2 cellular contexts compared by ENCODE assay signal in the genomic region with DNA sequence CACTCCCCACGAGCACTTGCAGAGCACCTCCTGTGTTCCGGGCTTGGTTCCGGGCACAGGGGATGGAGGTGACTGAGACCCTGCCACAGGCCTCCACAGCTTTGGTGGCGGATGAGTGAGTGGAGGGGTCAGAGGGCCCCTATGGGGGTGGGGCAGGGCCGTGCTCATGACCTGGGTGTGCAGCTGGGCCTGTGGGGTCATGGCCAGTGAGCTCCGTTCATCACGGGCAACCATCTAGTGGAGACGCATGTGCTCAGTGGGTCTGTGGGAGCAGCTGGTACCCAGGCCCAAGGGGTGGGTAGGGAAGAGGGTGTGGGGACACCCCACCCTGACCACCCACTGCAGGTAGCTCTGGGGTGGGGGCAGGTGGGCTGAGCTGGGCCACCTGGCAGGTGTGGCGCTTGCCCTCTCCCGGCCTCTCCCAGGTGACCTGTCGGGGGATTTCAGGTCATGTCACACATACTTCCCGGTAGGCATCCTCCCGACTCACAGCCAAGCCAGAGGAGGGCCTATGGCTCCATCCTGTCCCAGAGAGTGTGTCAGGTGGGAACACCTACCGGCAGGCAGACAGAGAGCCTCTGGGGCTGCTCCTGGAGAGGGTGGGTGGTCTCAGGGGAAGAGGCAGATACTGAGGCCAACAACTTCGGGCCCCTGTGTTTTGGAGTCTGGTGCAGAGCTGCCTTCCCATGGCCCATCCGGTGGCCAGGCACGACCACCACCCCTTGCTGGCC.
TF ChIP-seq lines count a peak whose summit lies in the region.

No MANE protein-coding gene starts in this region.

TF ChIP-seq in A549, 52 proteins besides CTCF, POLR2A, EP300 and RAD21:
- no peak for TF ChIP-seq HEYL (CRISPR knock-in tag; IDR thresholded peaks at IDR 0.05)
- no peak for TF ChIP-seq BHLHE40 (IDR thresholded peaks at IDR 0.05; ENCODE audit: low read depth, low read length)
- TF ChIP-seq, protein P1, sequence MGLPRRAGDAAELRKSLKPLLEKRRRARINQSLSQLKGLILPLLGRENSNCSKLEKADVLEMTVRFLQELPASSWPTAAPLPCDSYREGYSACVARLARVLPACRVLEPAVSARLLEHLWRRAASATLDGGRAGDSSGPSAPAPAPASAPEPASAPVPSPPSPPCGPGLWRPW (IDR thresholded peaks at IDR 0.05) = no peak
- TF ChIP-seq FOSB (CRISPR knock-in tag; IDR thresholded peaks at IDR 0.05) = no peak
- no peak for TF ChIP-seq NPAS2 (CRISPR knock-in tag; IDR thresholded peaks at IDR 0.05; ENCODE audit: borderline replicate concordance)
- TF ChIP-seq TFCP2L1 (CRISPR knock-in tag; IDR thresholded peaks at IDR 0.05) = no peak
- TF ChIP-seq USF2 (IDR thresholded peaks at IDR 0.05) = no peak
- no peak for TF ChIP-seq PBX3 (IDR thresholded peaks at IDR 0.05)
- TF ChIP-seq FOXS1 (CRISPR knock-in tag; IDR thresholded peaks at IDR 0.05) = no peak
- no peak for TF ChIP-seq ZFP36 (IDR thresholded peaks at IDR 0.05; ENCODE audit: borderline replicate concordance, partially characterized antibody)
- no peak for TF ChIP-seq ZC3H11A (IDR thresholded peaks at IDR 0.05)
- TF ChIP-seq CEBPB (IDR thresholded peaks at IDR 0.05) = no peak
- TF ChIP-seq, protein P2, sequence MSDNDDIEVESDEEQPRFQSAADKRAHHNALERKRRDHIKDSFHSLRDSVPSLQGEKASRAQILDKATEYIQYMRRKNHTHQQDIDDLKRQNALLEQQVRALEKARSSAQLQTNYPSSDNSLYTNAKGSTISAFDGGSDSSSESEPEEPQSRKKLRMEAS (IDR thresholded peaks at IDR 0.05) = no peak
- TF ChIP-seq RNF2 (IDR thresholded peaks at IDR 0.05; ENCODE audit: borderline replicate concordance, low read depth) = no peak
- no peak for TF ChIP-seq MAZ (IDR thresholded peaks at IDR 0.05; ENCODE audit: borderline replicate concordance, low read depth, low read length)
- no peak for TF ChIP-seq CHD4 (IDR thresholded peaks at IDR 0.05; ENCODE audit: borderline replicate concordance)
- no peak for TF ChIP-seq NR3C1 (IDR thresholded peaks at IDR 0.05)
- no peak for TF ChIP-seq SREBF2 (IDR thresholded peaks at IDR 0.05)
- TF ChIP-seq, protein P3, sequence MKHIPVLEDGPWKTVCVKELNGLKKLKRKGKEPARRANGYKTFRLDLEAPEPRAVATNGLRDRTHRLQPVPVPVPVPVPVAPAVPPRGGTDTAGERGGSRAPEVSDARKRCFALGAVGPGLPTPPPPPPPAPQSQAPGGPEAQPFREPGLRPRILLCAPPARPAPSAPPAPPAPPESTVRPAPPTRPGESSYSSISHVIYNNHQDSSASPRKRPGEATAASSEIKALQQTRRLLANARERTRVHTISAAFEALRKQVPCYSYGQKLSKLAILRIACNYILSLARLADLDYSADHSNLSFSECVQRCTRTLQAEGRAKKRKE (CRISPR knock-in tag; IDR thresholded peaks at IDR 0.05; ENCODE audit: low read depth) = no peak
- TF ChIP-seq CBX8 (IDR thresholded peaks at IDR 0.05) = no peak

TF ChIP-seq in H1, 55 proteins besides CTCF, POLR2A, EP300 and RAD21:
- no peak for TF ChIP-seq HDAC6 (IDR thresholded peaks at IDR 0.05; ENCODE audit: low read depth, low read length)
- TF ChIP-seq, protein P2 (IDR thresholded peaks at IDR 0.05) = no peak
- no peak for TF ChIP-seq EZH2 (IDR thresholded peaks at IDR 0.05; ENCODE audit: low read depth, low read length, severe bottlenecking)
- no peak for TF ChIP-seq TBP (IDR thresholded peaks at IDR 0.05; ENCODE audit: low read depth, low read length)
- no peak for TF ChIP-seq NANOG (IDR thresholded peaks at IDR 0.05; ENCODE audit: insufficient read depth, low read depth, low read length, poor library complexity, severe bottlenecking)
- no peak for TF ChIP-seq SIX5 (IDR thresholded peaks at IDR 0.05; ENCODE audit: low read depth, low read length)
- TF ChIP-seq MAFK (IDR thresholded peaks at IDR 0.05; ENCODE audit: low read depth, low read length) = no peak
- TF ChIP-seq CEBPB (IDR thresholded peaks at IDR 0.05; ENCODE audit: low read depth, low read length) = no peak
- no peak for TF ChIP-seq SP1 (IDR thresholded peaks at IDR 0.05; ENCODE audit: low read depth, low read length)
- no peak for TF ChIP-seq TEAD4 (IDR thresholded peaks at IDR 0.05; ENCODE audit: low read depth, low read length)
- TF ChIP-seq CHD1 (IDR thresholded peaks at IDR 0.05; ENCODE audit: low read depth, low read length) = no peak
- TF ChIP-seq PHF8 (conservative IDR thresholded peaks at IDR 0.05; ENCODE audit: low read depth, low read length) = no peak
- TF ChIP-seq BCL11A (IDR thresholded peaks at IDR 0.05; ENCODE audit: low read depth in 2 of 2, low read length in 2 of 2) = no peak
- no peak for TF ChIP-seq SIN3A (conservative IDR thresholded peaks at IDR 0.05 in 1 of 2, IDR thresholded peaks at IDR 0.05 in 1 of 2; ENCODE audit: low read depth in 1 of 2, low read length in 2 of 2)
- TF ChIP-seq JUND (IDR thresholded peaks at IDR 0.05; ENCODE audit: low read length) = no peak
- no peak for TF ChIP-seq CHD2 (IDR thresholded peaks at IDR 0.05; ENCODE audit: low read length)
- TF ChIP-seq, protein P4, sequence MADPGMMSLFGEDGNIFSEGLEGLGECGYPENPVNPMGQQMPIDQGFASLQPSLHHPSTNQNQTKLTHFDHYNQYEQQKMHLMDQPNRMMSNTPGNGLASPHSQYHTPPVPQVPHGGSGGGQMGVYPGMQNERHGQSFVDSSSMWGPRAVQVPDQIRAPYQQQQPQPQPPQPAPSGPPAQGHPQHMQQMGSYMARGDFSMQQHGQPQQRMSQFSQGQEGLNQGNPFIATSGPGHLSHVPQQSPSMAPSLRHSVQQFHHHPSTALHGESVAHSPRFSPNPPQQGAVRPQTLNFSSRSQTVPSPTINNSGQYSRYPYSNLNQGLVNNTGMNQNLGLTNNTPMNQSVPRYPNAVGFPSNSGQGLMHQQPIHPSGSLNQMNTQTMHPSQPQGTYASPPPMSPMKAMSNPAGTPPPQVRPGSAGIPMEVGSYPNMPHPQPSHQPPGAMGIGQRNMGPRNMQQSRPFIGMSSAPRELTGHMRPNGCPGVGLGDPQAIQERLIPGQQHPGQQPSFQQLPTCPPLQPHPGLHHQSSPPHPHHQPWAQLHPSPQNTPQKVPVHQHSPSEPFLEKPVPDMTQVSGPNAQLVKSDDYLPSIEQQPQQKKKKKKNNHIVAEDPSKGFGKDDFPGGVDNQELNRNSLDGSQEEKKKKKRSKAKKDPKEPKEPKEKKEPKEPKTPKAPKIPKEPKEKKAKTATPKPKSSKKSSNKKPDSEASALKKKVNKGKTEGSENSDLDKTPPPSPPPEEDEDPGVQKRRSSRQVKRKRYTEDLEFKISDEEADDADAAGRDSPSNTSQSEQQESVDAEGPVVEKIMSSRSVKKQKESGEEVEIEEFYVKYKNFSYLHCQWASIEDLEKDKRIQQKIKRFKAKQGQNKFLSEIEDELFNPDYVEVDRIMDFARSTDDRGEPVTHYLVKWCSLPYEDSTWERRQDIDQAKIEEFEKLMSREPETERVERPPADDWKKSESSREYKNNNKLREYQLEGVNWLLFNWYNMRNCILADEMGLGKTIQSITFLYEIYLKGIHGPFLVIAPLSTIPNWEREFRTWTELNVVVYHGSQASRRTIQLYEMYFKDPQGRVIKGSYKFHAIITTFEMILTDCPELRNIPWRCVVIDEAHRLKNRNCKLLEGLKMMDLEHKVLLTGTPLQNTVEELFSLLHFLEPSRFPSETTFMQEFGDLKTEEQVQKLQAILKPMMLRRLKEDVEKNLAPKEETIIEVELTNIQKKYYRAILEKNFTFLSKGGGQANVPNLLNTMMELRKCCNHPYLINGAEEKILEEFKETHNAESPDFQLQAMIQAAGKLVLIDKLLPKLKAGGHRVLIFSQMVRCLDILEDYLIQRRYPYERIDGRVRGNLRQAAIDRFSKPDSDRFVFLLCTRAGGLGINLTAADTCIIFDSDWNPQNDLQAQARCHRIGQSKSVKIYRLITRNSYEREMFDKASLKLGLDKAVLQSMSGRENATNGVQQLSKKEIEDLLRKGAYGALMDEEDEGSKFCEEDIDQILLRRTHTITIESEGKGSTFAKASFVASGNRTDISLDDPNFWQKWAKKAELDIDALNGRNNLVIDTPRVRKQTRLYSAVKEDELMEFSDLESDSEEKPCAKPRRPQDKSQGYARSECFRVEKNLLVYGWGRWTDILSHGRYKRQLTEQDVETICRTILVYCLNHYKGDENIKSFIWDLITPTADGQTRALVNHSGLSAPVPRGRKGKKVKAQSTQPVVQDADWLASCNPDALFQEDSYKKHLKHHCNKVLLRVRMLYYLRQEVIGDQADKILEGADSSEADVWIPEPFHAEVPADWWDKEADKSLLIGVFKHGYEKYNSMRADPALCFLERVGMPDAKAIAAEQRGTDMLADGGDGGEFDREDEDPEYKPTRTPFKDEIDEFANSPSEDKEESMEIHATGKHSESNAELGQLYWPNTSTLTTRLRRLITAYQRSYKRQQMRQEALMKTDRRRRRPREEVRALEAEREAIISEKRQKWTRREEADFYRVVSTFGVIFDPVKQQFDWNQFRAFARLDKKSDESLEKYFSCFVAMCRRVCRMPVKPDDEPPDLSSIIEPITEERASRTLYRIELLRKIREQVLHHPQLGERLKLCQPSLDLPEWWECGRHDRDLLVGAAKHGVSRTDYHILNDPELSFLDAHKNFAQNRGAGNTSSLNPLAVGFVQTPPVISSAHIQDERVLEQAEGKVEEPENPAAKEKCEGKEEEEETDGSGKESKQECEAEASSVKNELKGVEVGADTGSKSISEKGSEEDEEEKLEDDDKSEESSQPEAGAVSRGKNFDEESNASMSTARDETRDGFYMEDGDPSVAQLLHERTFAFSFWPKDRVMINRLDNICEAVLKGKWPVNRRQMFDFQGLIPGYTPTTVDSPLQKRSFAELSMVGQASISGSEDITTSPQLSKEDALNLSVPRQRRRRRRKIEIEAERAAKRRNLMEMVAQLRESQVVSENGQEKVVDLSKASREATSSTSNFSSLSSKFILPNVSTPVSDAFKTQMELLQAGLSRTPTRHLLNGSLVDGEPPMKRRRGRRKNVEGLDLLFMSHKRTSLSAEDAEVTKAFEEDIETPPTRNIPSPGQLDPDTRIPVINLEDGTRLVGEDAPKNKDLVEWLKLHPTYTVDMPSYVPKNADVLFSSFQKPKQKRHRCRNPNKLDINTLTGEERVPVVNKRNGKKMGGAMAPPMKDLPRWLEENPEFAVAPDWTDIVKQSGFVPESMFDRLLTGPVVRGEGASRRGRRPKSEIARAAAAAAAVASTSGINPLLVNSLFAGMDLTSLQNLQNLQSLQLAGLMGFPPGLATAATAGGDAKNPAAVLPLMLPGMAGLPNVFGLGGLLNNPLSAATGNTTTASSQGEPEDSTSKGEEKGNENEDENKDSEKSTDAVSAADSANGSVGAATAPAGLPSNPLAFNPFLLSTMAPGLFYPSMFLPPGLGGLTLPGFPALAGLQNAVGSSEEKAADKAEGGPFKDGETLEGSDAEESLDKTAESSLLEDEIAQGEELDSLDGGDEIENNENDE (IDR thresholded peaks at IDR 0.05; ENCODE audit: insufficient replicate concordance, low read length) = no peak
